Comparison of ENCODE assay signal across 7 cellular contexts in the genomic region with DNA sequence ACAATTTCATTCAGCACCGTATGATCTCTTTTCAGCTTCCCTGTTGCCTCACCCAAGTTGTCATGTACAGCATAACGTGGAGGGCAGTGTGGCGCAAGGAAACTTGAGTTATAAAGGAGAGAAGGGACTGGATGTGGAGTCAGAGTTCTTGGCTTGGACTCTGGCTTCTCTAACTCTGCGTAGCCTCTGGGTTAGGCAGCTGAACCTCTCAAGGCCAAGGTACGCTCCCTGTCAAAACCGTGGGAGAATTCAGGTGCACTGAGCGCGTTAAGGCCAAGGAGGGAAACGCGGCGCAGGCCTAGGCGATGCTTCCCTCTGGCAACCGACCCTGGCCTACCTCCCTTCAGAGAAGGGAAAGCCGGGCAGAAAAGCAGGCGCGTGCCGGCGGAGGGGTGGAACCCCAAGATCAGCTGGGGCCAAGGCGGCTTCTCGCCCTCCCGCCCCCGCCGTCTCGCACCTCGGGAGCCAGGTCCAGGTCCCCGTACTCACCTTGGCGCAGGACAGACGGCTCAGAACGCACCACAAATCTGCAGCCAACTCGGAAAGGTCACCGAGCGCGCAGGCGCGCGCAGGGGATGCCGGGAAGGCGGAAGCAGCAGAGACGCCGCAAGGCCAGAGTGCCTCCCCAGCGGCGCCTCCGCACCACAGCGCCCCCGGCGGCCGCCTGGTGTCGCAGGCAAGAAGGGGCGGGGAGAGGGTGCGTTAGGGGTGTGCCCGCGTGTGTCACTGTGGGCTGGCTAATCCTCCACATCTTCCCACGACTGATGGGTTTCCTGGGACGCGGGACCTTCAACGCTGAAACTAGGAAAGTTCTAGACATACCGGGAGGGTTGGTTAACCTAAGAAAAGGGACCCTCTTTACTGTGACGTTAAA. TPM values are rescaled to one million over a fixed set of nuclear protein-coding genes. Genes with fewer than 3 reads are reported as not detected.
DNase-seq lines count a peak whose midpoint lies in the region; ATAC-seq and TF ChIP-seq lines count a peak whose summit lies in the region.

No MANE protein-coding gene starts in this region.

- peak overlapping the region; percentile 94 for H3K4me3 Mint-ChIP-seq in T-helper 2 cell treated with Interferon-gamma antibody and Interleukin-4, amounts not matched to agents 5 μg/mL and 100 μg/mL, for 36 hours

- DNase-seq in NCI-H187 treated with DMSO at 0.1 percent for 48 hours (lab: John Stamatoyannopoulos, UW) (peak; percentile 62), astrocyte of the cerebellum (ENCODE audit: low read depth) (peak; percentile 67), hepatocyte (ENCODE audit: low spot score) (peak; percentile 96), renal cortical epithelial cell (ENCODE audit: low read depth) (peak; percentile 80)
- DNase-seq in T-helper 2 cell treated with Interferon-gamma antibody and Interleukin-4, amounts not matched to agents 5 μg/mL and 100 μg/mL, for 36 hours (ENCODE audit: low spot score): peak; percentile 96

- H3K4me1 Mint-ChIP-seq in T-helper 2 cell treated with Interferon-gamma antibody and Interleukin-4, amounts not matched to agents 5 μg/mL and 100 μg/mL, for 36 hours (ENCODE audit: low read depth): peaks cover 9% of the 10 kb centered on the region

- H4K20me1 ChIP-seq in hepatocyte (ENCODE audit: insufficient read depth, poor library complexity, severe bottlenecking): peaks cover 26% of the 10 kb centered on the region

- ATAC-seq in GM18502 (IDR thresholded peaks at IDR 0.05; ENCODE audit: poor library complexity, unreplicated experiment) (peak; percentile 98), HG02970 (IDR thresholded peaks at IDR 0.05; ENCODE audit: low FRiP score, unreplicated experiment) (peak; percentile 97)

- H3K27ac ChIP-seq in hepatocyte: peak overlapping the region; percentile 87

- peaks cover 7% of the 10 kb centered on the region for H3K27me3 Mint-ChIP-seq in T-helper 2 cell treated with Interferon-gamma antibody and Interleukin-4, amounts not matched to agents 5 μg/mL and 100 μg/mL, for 36 hours (ENCODE audit: low read depth)

- 2% methylated on average over 57 of the region's 58 CpGs for WGBS in hepatocyte (ENCODE audit: low lambda C conversion rate, missing lambda C conversion rate)

- peak overlapping the region; percentile 92 for H2AFZ ChIP-seq in hepatocyte

- in situ Hi-C loops in astrocyte of the cerebellum (cut with HindIII; ENCODE audit: low sequenced_read_pairs): no loop called here

- peak overlapping the region; percentile 99 for H3K4me2 ChIP-seq in hepatocyte

- peak overlapping the region; percentile 77 for H3K27ac Mint-ChIP-seq in T-helper 2 cell treated with Interferon-gamma antibody and Interleukin-4, amounts not matched to agents 5 μg/mL and 100 μg/mL, for 36 hours

- H3K79me2 ChIP-seq in hepatocyte: peaks cover 49% of the 10 kb centered on the region

- H3K4me1 ChIP-seq in hepatocyte (ENCODE audit: insufficient read depth): no peaks in the 10 kb centered on the region

- H3K36me3 ChIP-seq in hepatocyte (replicated peaks; ENCODE audit: insufficient read depth, low read depth): no peaks in the 10 kb centered on the region

- peaks cover 3% of the 10 kb centered on the region for H3K36me3 Mint-ChIP-seq in T-helper 2 cell treated with Interferon-gamma antibody and Interleukin-4, amounts not matched to agents 5 μg/mL and 100 μg/mL, for 36 hours (ENCODE audit: low read depth)

- peak; percentile 99 for TF ChIP-seq CTCF in astrocyte of the cerebellum (IDR thresholded peaks at IDR 0.05; ENCODE audit: low read depth, low read length, missing control alignments)
- peak; percentile 99 for TF ChIP-seq CTCF in hepatocyte (IDR thresholded peaks at IDR 0.05; ENCODE audit: poor library complexity)

- H3K4me3 ChIP-seq in astrocyte of the cerebellum (ENCODE audit: low read depth, low read length): peak overlapping the region; percentile 94
- H3K4me3 ChIP-seq in hepatocyte: peak overlapping the region; percentile 98

- no peaks in the 10 kb centered on the region for H3K9me3 ChIP-seq in hepatocyte (ENCODE audit: low read depth)

- no peaks in the 10 kb centered on the region for H3K9me2 ChIP-seq in hepatocyte (replicated peaks; ENCODE audit: insufficient read depth)

- no peaks in the 10 kb centered on the region for H3K27me3 ChIP-seq in hepatocyte

- H3K9me3 Mint-ChIP-seq in T-helper 2 cell treated with Interferon-gamma antibody and Interleukin-4, amounts not matched to agents 5 μg/mL and 100 μg/mL, for 36 hours: no peaks in the 10 kb centered on the region

RNA-seq across cellular contexts. Expression of a gene that starts 7.0 kb away (rescaled TPM):
- total RNA-seq in hepatocyte (0.73 and 2.2 TPM in 2 replicates), renal cortical epithelial cell (2.8 and 4.5 TPM in 2 replicates)
- 1.3 and 2.3 TPM in 2 replicates for polyA plus RNA-seq in hepatocyte

RNA-seq across cellular contexts. Expression of a gene that starts 21.1 kb away (rescaled TPM):
- not detected in 2 replicates for total RNA-seq in hepatocyte
- not detected in 2 replicates for polyA plus RNA-seq in hepatocyte
- total RNA-seq in renal cortical epithelial cell: not detected in 2 replicates

Comparison
In these comparisons a context has a peak if more than half of its experiments do, and no peak if none do; other contexts are left out.
1. Peak in every context shown above with its lines: DNase-seq, ATAC-seq, H3K4me3 ChIP-seq and H3K27ac ChIP-seq.